ENCODE assay signal across 2 cellular contexts in the genomic region with DNA sequence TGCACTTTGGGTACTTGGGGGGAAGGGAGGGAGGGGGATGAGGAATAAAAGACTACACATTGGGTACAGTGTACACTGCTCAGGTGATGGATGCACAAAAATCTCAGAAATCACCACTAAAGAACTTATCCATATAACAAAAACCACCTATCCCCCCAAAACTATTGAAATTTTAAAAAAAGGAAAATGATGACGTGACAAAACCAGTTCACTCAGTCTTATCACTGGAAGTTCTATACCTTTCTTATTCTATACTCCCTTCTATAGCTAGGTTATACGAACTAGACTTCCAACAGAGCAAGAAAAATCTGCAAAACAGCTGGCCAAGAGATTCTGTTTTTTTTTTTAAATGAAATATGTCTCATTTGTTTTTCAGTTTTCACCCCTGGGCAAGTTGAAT.
TF ChIP-seq lines count a peak whose summit lies in the region.

No MANE protein-coding gene starts in this region.

TF ChIP-seq in HepG2, 621 proteins besides CTCF, POLR2A, EP300 and RAD21:
- TF ChIP-seq, protein P1, sequence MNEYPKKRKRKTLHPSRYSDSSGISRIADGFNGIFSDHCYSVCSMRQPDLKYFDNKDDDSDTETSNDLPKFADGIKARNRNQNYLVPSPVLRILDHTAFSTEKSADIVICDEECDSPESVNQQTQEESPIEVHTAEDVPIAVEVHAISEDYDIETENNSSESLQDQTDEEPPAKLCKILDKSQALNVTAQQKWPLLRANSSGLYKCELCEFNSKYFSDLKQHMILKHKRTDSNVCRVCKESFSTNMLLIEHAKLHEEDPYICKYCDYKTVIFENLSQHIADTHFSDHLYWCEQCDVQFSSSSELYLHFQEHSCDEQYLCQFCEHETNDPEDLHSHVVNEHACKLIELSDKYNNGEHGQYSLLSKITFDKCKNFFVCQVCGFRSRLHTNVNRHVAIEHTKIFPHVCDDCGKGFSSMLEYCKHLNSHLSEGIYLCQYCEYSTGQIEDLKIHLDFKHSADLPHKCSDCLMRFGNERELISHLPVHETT (CRISPR knock-in tag; conservative IDR thresholded peaks at IDR 0.05) = no peak
- peak; percentile 77 for TF ChIP-seq MAFF (IDR thresholded peaks at IDR 0.05; ENCODE audit: low read depth, low read length)
- no peak for TF ChIP-seq ZNF674 (CRISPR knock-in tag; IDR thresholded peaks at IDR 0.05; ENCODE audit: low read depth)
- TF ChIP-seq ZNF260 (CRISPR knock-in tag; IDR thresholded peaks at IDR 0.05; ENCODE audit: borderline replicate concordance, low read depth) = no peak
- TF ChIP-seq KDM3A (CRISPR knock-in tag; IDR thresholded peaks at IDR 0.05; ENCODE audit: low read depth) = no peak
- no peak for TF ChIP-seq MYNN (CRISPR knock-in tag; IDR thresholded peaks at IDR 0.05; ENCODE audit: low read depth)
- TF ChIP-seq SATB2 (CRISPR knock-in tag; IDR thresholded peaks at IDR 0.05) = no peak
- TF ChIP-seq, protein P2, sequence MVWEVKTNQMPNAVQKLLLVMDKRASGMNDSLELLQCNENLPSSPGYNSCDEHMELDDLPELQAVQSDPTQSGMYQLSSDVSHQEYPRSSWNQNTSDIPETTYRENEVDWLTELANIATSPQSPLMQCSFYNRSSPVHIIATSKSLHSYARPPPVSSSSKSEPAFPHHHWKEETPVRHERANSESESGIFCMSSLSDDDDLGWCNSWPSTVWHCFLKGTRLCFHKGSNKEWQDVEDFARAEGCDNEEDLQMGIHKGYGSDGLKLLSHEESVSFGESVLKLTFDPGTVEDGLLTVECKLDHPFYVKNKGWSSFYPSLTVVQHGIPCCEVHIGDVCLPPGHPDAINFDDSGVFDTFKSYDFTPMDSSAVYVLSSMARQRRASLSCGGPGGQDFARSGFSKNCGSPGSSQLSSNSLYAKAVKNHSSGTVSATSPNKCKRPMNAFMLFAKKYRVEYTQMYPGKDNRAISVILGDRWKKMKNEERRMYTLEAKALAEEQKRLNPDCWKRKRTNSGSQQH (CRISPR knock-in tag; IDR thresholded peaks at IDR 0.05; ENCODE audit: low read depth) = no peak
- TF ChIP-seq CBX1 (IDR thresholded peaks at IDR 0.05; ENCODE audit: low read depth) = no peak
- peak; percentile 68 to 87 for TF ChIP-seq MAFK (conservative IDR thresholded peaks at IDR 0.05 in 1 of 2, IDR thresholded peaks at IDR 0.05 in 1 of 2; ENCODE audit: low read length in 2 of 2)
- TF ChIP-seq GATA4 (IDR thresholded peaks at IDR 0.05; ENCODE audit: borderline replicate concordance, low read depth) = no peak
- no peak for TF ChIP-seq RCOR2 (CRISPR knock-in tag; IDR thresholded peaks at IDR 0.05)
- no peak for TF ChIP-seq SOX5 (CRISPR knock-in tag; IDR thresholded peaks at IDR 0.05; ENCODE audit: borderline replicate concordance)
- TF ChIP-seq ZNF17 (CRISPR knock-in tag; IDR thresholded peaks at IDR 0.05) = no peak
- TF ChIP-seq ZNF367 (CRISPR knock-in tag; IDR thresholded peaks at IDR 0.05; ENCODE audit: borderline replicate concordance) = no peak
- no peak for TF ChIP-seq KDM5A (IDR thresholded peaks at IDR 0.05; ENCODE audit: borderline replicate concordance, low read length)
- peak; percentile 56; the same call in 1 of the 2 replicates for TF ChIP-seq CREB1 (IDR thresholded peaks at IDR 0.05)
- no peak for TF ChIP-seq CREB1 (CRISPR knock-in tag; IDR thresholded peaks at IDR 0.05)
- no peak for TF ChIP-seq MIER3 (CRISPR knock-in tag; IDR thresholded peaks at IDR 0.05; ENCODE audit: borderline replicate concordance)
- TF ChIP-seq, protein P3, sequence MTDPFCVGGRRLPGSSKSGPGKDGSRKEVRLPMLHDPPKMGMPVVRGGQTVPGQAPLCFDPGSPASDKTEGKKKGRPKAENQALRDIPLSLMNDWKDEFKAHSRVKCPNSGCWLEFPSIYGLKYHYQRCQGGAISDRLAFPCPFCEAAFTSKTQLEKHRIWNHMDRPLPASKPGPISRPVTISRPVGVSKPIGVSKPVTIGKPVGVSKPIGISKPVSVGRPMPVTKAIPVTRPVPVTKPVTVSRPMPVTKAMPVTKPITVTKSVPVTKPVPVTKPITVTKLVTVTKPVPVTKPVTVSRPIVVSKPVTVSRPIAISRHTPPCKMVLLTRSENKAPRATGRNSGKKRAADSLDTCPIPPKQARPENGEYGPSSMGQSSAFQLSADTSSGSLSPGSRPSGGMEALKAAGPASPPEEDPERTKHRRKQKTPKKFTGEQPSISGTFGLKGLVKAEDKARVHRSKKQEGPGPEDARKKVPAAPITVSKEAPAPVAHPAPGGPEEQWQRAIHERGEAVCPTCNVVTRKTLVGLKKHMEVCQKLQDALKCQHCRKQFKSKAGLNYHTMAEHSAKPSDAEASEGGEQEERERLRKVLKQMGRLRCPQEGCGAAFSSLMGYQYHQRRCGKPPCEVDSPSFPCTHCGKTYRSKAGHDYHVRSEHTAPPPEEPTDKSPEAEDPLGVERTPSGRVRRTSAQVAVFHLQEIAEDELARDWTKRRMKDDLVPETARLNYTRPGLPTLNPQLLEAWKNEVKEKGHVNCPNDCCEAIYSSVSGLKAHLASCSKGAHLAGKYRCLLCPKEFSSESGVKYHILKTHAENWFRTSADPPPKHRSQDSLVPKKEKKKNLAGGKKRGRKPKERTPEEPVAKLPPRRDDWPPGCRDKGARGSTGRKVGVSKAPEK (CRISPR knock-in tag; IDR thresholded peaks at IDR 0.05; ENCODE audit: borderline replicate concordance) = no peak

TF ChIP-seq in K562, 482 proteins besides CTCF, POLR2A, EP300 and RAD21:
- no peak for TF ChIP-seq EP400 (IDR thresholded peaks at IDR 0.05)
- peak; percentile 54 for TF ChIP-seq C11orf30 (IDR thresholded peaks at IDR 0.05; ENCODE audit: low read depth)
- TF ChIP-seq ZNF316 (IDR thresholded peaks at IDR 0.05) = peak; percentile 78
- TF ChIP-seq, protein P4, sequence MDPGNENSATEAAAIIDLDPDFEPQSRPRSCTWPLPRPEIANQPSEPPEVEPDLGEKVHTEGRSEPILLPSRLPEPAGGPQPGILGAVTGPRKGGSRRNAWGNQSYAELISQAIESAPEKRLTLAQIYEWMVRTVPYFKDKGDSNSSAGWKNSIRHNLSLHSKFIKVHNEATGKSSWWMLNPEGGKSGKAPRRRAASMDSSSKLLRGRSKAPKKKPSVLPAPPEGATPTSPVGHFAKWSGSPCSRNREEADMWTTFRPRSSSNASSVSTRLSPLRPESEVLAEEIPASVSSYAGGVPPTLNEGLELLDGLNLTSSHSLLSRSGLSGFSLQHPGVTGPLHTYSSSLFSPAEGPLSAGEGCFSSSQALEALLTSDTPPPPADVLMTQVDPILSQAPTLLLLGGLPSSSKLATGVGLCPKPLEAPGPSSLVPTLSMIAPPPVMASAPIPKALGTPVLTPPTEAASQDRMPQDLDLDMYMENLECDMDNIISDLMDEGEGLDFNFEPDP (CRISPR knock-in tag; IDR thresholded peaks at IDR 0.05) = no peak
- TF ChIP-seq MAFG (tag; conservative IDR thresholded peaks at IDR 0.05) = peak; percentile 49; the same call in 1 of the 2 replicates
- TF ChIP-seq PCBP2 (IDR thresholded peaks at IDR 0.05; ENCODE audit: low read depth, low read length, poor library complexity, severe bottlenecking) = no peak
- peak; percentile 58; the same call in 1 of the 2 replicates for TF ChIP-seq MAFF (IDR thresholded peaks at IDR 0.05; ENCODE audit: low read length)
- peak; percentile 44; the same call in 1 of the 2 replicates for TF ChIP-seq MAFK (IDR thresholded peaks at IDR 0.05; ENCODE audit: low read length)
